Comparison of ENCODE assay signal across 8 cellular contexts in the genomic region with DNA sequence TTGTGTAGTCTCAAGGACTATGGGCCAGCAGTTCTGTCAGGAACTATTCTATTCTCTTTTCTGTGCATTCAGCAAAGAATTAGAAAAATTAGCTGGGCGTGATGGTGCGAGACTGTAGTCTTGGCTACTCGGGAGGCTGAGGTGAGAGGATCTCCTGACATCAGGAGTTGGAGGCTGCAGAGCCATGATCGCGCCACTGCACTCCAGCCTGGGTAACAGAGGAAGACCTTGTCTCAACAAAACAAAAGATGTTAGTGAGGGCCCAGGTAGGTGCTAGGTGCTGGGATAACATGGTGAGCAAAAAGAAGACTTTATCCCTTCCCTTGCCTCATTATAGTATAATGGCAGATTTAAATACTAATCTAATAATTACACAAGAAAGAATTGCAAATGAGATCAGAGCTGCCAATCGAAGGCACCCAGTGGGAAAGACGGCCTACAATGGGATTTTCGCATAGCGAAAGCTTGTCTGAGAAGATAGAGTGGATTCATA. TPM values are rescaled to one million over a fixed set of nuclear protein-coding genes. Genes with fewer than 3 reads are reported as not detected.
DNase-seq lines count a peak whose midpoint lies in the region; ATAC-seq and TF ChIP-seq lines count a peak whose summit lies in the region.

No MANE protein-coding gene starts in this region.

- H3K4me1 ChIP-seq in mammary epithelial cell (ENCODE audit: insufficient read depth, low read length) (peaks cover 10% of the 10 kb centered on the region), mucosa of stomach (ENCODE audit: control insufficient read depth, insufficient read depth, low read length) (no peaks in the 10 kb centered on the region)

- H3K4me3 ChIP-seq in mammary epithelial cell (replicated peaks in 1 of 3; ENCODE audit: insufficient read depth in 1 of 3, low read depth in 2 of 3, low read length in 3 of 3) (peak overlapping the region; percentile 78 to 84 (median 80)), mucosa of stomach (ENCODE audit: low read length) (peak overlapping the region; percentile 74)

- no TSS peak for BruUV-seq in mammary epithelial cell (replicated peaks; lab: Mats Ljungman, UMichigan)

- no peaks in the 10 kb centered on the region for H3K27me3 ChIP-seq in mammary epithelial cell (ENCODE audit: insufficient read depth, low read length)
- no peaks in the 10 kb centered on the region for H3K27me3 ChIP-seq in mucosa of stomach (ENCODE audit: control insufficient read depth, insufficient read depth, low read length)

- TF ChIP-seq CTCF in mammary epithelial cell (conservative IDR thresholded peaks at IDR 0.05 in 1 of 2, IDR thresholded peaks at IDR 0.05 in 1 of 2; ENCODE audit: extremely low read depth in 1 of 2, insufficient read depth in 1 of 2, low read depth in 1 of 2, low read length in 2 of 2), result no peak

- H3K36me3 ChIP-seq in mammary epithelial cell (ENCODE audit: insufficient read depth, low read length) (no peaks in the 10 kb centered on the region), mucosa of stomach (ENCODE audit: control insufficient read depth, insufficient read depth, low read length) (peaks cover 4% of the 10 kb centered on the region)

- intact Hi-C loops in mammary epithelial cell (cut with micrococcal nuclease), result loop anchor here (10.0 kb wide), 1 partner anchor 249 kb away; no protein-coding TSS in a partner anchor

- H3K79me2 ChIP-seq in mammary epithelial cell (ENCODE audit: insufficient read depth, low read length), result peaks cover 39% of the 10 kb centered on the region

- peak overlapping the region; percentile 75 for H3K4me2 ChIP-seq in mammary epithelial cell (ENCODE audit: insufficient read depth, low read depth, low read length)

- H3K9ac ChIP-seq in mammary epithelial cell (ENCODE audit: insufficient read depth, low read length) (peak overlapping the region; percentile 79), mucosa of stomach (ENCODE audit: low read length) (peak overlapping the region; percentile 84)

- CTCF ChIA-PET in mammary epithelial cell (lab: Charles Lee; ENCODE audit: low non-redundant PET), result no interaction called here

- H3K9me3 ChIP-seq in mammary epithelial cell (replicated peaks; ENCODE audit: insufficient read depth, low read length), result no peaks in the 10 kb centered on the region
- no peaks in the 10 kb centered on the region for H3K9me3 ChIP-seq in mucosa of stomach (ENCODE audit: control insufficient read depth, low read length)

- dilution Hi-C loops in mammary epithelial cell (cut with HindIII; ENCODE audit: low sequenced_read_pairs), result no loop called here

- H3K27ac ChIP-seq in mammary epithelial cell (ENCODE audit: insufficient read depth, low read depth, low read length), result peak overlapping the region; percentile 65

- H2AFZ ChIP-seq in mammary epithelial cell (ENCODE audit: low read depth, low read length), result peak overlapping the region; percentile 95

- 79% methylated on average over 9 of the region's 9 CpGs for WGBS in mammary epithelial cell (ENCODE audit: low coverage, missing lambda C conversion rate)

- no peaks in the 10 kb centered on the region for H4K20me1 ChIP-seq in mammary epithelial cell (ENCODE audit: insufficient read depth, low read length)

- DNase-seq in mammary epithelial cell, result no peak
- DNase-seq in OCI-M1 (lab: John Stamatoyannopoulos, UW), result no peak
- no peak for DNase-seq in DMS153 (lab: John Stamatoyannopoulos, UW)
- DNase-seq in activated effector memory CD4-positive, alpha-beta T cell treated with Interleukin-2 at 50 U/mL for 16 hours, result no peak
- DNase-seq in HCEC 1CT, result no peak

- in situ Hi-C loops in mammary epithelial cell (cut with MboI; ENCODE audit: low sequenced_read_pairs in 2 of 2), result no loop called here

- ATAC-seq in GM18858 (IDR thresholded peaks at IDR 0.05; ENCODE audit: unreplicated experiment) (peak; percentile 3), HG03354 (IDR thresholded peaks at IDR 0.05; ENCODE audit: poor library complexity, severe bottlenecking, unreplicated experiment) (peak; percentile 5)

RNA-seq across cellular contexts. Expression of gene MRPL19, which starts 0.4 kb away (rescaled TPM):
- 10 to 100 TPM; 30.3 to 59.4 TPM for total RNA-seq in mammary epithelial cell
- polyA plus RNA-seq in mammary epithelial cell, result 26.0 TPM
- 9.3 TPM for polyA minus RNA-seq in mammary epithelial cell
